ENCODE assay signal across 22 cellular contexts in the genomic region with DNA sequence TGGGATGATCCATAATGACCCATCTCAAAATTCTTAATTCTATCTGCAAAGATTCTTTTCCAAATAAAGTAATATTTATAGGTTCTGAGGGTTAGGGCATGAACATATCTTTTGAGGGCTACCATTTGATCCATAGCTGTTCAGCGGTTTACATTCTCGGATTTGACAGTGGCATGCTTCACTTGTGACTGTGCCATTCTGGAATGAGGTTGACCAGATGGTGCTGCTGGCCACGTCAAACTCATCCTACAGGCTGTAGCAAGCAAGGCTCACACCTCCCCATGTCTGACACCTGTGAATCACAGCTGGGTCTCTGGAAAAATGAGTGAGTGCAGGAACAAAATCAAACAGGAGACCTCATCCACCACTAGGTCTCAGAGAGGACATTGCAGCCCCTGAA.
"Had no signal": no experiment of that assay in that cellular context is flagged by ENCODE, and none has a peak within 500 bp of the region (broad histone marks: within the 10 kb centered on the region; RNA-seq: fewer than 3 reads in every experiment).

No MANE protein-coding gene starts in this region.

- H3K27me3 Mint-ChIP-seq: IgD-negative memory B cell had no signal

- DNase-seq: Kasumi-1, MM.1S, NCI-H1092 treated with DMSO at 0.1 percent for 48 hours, NCI-H1436, NCI-H187, NCI-H2029, NCI-H2081 treated with DMSO at 0.1 percent for 48 hours, NCI-H2171, NCI-H226, NCI-H446, NCI-H510A, NCI-H524 treated with DMSO at 0.1 percent for 48 hours, NCI-H69, NCI-H774, PC-3, SHP77, SK-N-SH had no signal

- H3K4me3 Mint-ChIP-seq: IgD-negative memory B cell had no signal

- H3K4me3 ChIP-seq: K562 had no signal

- H3K27ac Mint-ChIP-seq: IgD-negative memory B cell had no signal

- H3K9me3 ChIP-seq: SK-N-SH had no signal

- H3K4me1 Mint-ChIP-seq: IgD-negative memory B cell had no signal

- ATAC-seq: K562, Panc1, PC-3 had no signal

- H3K27ac ChIP-seq: KMS-11, RWPE1 had no signal
